Comparison of ENCODE assay signal across 16 cellular contexts in genomic region chr19:2250765-2251576, GRCh38. TPM values are rescaled to one million over a fixed set of nuclear protein-coding genes. Genes with fewer than 3 reads are reported as not detected.
DNase-seq lines count a peak whose midpoint lies in the region; ATAC-seq, FAIRE-seq and TF ChIP-seq lines count a peak whose summit lies in the region.
"Had no signal": no experiment of that assay in that cellular context is flagged by ENCODE, and none has a peak within 500 bp of the region (broad histone marks: within the 10 kb centered on the region; RNA-seq: fewer than 3 reads in every experiment).

No MANE protein-coding gene starts in this region.

- POLR2A ChIA-PET in SK-N-SH (lab: Yijun Ruan, JAX) (interaction anchor here (1.1 kb wide), 1 partner anchor 52 kb away, joined by 4 read pairs; no protein-coding TSS in a partner anchor), endothelial cell of umbilical vein (lab: Charles Lee) (no interaction called here)

- TF ChIP-seq CTCF in SK-N-SH (IDR thresholded peaks at IDR 0.05) (no peak), GM23338 (conservative IDR thresholded peaks at IDR 0.05; ENCODE audit: low read depth in 2 of 2) (no peak), endothelial cell of umbilical vein (IDR thresholded peaks at IDR 0.05; ENCODE audit: extremely low read depth in 1 of 2, insufficient read depth in 1 of 2, low read depth in 1 of 2, low read length in 2 of 2) (no peak), spleen (IDR thresholded peaks at IDR 0.05 in 8 of 11, conservative IDR thresholded peaks at IDR 0.05 in 3 of 11) (no peak)

- no peak overlapping the region for H3K9ac ChIP-seq in SK-N-SH
- no peak overlapping the region for H3K9ac ChIP-seq in endothelial cell of umbilical vein (replicated peaks; ENCODE audit: extremely low read depth, insufficient read depth, low read length)

- no peak for TF ChIP-seq RAD21 in SK-N-SH (IDR thresholded peaks at IDR 0.05; ENCODE audit: low read length)

- H3K27ac Mint-ChIP-seq in GM23338 = no peak overlapping the region

- TF ChIP-seq EP300 in SK-N-SH (IDR thresholded peaks at IDR 0.05; ENCODE audit: borderline replicate concordance in 1 of 2, low read depth in 1 of 2, low read length in 1 of 2) = no peak

- no TSS peak for BruUV-seq in endothelial cell of umbilical vein (replicated peaks; lab: Mats Ljungman, UMichigan)

- H2AFZ ChIP-seq in SK-N-SH (ENCODE audit: low read depth) (no peak overlapping the region), GM23338 (no peak overlapping the region), endothelial cell of umbilical vein (ENCODE audit: low read depth, low read length) (no peak overlapping the region)

- H3K4me1 Mint-ChIP-seq in GM23338 = peaks cover 3% of the 10 kb centered on the region; the same call in 2 of the 3 replicates

- H3K9me3 ChIP-seq in SK-N-SH = no peaks in the 10 kb centered on the region
- no peaks in the 10 kb centered on the region for H3K9me3 ChIP-seq in endothelial cell of umbilical vein (replicated peaks; ENCODE audit: control insufficient read depth, insufficient read depth, low read length)
- H3K9me3 ChIP-seq in spleen = no peaks in the 10 kb centered on the region
- H3K9me3 ChIP-seq: gastrocnemius medialis, thyroid gland had no signal

- peaks cover 10% of the 10 kb centered on the region; the same call in 1 of the 2 replicates for H4K20me1 ChIP-seq in SK-N-SH (ENCODE audit: insufficient read depth)
- H4K20me1 ChIP-seq in GM23338 (replicated peaks; ENCODE audit: insufficient read depth) = no peaks in the 10 kb centered on the region; the same call in 1 of the 2 replicates
- no peaks in the 10 kb centered on the region for H4K20me1 ChIP-seq in endothelial cell of umbilical vein (replicated peaks; ENCODE audit: control insufficient read depth, extremely low read depth, insufficient read depth, low read length)

- TF ChIP-seq POLR2A in endothelial cell of umbilical vein (IDR thresholded peaks at IDR 0.05; ENCODE audit: low read depth, low read length) (no peak), spleen (IDR thresholded peaks at IDR 0.05) (no peak)

- H3K36me3 ChIP-seq in SK-N-SH (replicated peaks in 1 of 2; ENCODE audit: control insufficient read depth in 1 of 2, insufficient read depth in 2 of 2, low read length in 1 of 2) (peaks cover 4 to 42% of the 10 kb centered on the region in 2 experiments), GM23338 (ENCODE audit: insufficient read depth) (no peaks in the 10 kb centered on the region), endothelial cell of umbilical vein (ENCODE audit: control insufficient read depth in 2 of 2, extremely low read depth in 1 of 2, insufficient read depth in 2 of 2, low read length in 2 of 2) (peaks cover 10 to 21% of the 10 kb centered on the region in 2 experiments), spleen (peaks cover 12 to 37% (median 27%) of the 10 kb centered on the region in 6 donors)

- H3K4me3 ChIP-seq in SK-N-SH (ENCODE audit: low read depth in 2 of 2, low read length in 1 of 2) (no peak overlapping the region), GM23338 (no peak overlapping the region), endothelial cell of umbilical vein (replicated peaks in 1 of 3; ENCODE audit: insufficient read depth in 1 of 3, low read depth in 1 of 3, low read length in 3 of 3) (no peak overlapping the region), spleen (peak overlapping the region in 7 of 8 donors; percentile 19 to 71 (median 37))
- H3K4me3 ChIP-seq: gastrocnemius medialis, thyroid gland had no signal

- H3K27ac ChIP-seq in SK-N-SH (ENCODE audit: low read depth in 2 of 2, low read length in 1 of 2) (no peak overlapping the region), GM23338 (ENCODE audit: low read depth) (no peak overlapping the region), endothelial cell of umbilical vein (ENCODE audit: insufficient read depth, low read depth, low read length) (no peak overlapping the region), spleen (no peak overlapping the region)
- H3K27ac ChIP-seq: thyroid gland, VCaP had no signal

- peaks cover 35% of the 10 kb centered on the region for H3K27me3 Mint-ChIP-seq in GM23338 (ENCODE audit: insufficient read depth, low read depth, poor library complexity)

- no peaks in the 10 kb centered on the region for H3K9me2 ChIP-seq in SK-N-SH
- no peaks in the 10 kb centered on the region for H3K9me2 ChIP-seq in GM23338 (ENCODE audit: insufficient read depth)

- WGBS in SK-N-SH (ENCODE audit: low lambda C conversion rate) = 96% methylated on average over 43 of the region's 102 CpGs
- WGBS in spleen, 5 donors = 5 to 40% (median 7%) methylated on average over 1 to 102 of the region's 102 CpGs

- dilution Hi-C loops in endothelial cell of umbilical vein (cut with MboI; ENCODE audit: extremely low pct_ligation_motif_present, low sequenced_read_pairs) = no loop called here

- H3K79me2 ChIP-seq in SK-N-SH (ENCODE audit: insufficient read depth) (peaks cover 4% of the 10 kb centered on the region; the same call in 1 of the 2 replicates), GM23338 (replicated peaks; ENCODE audit: insufficient read depth) (no peaks in the 10 kb centered on the region), endothelial cell of umbilical vein (ENCODE audit: control insufficient read depth, insufficient read depth, low read length) (no peaks in the 10 kb centered on the region)

- no peaks in the 10 kb centered on the region for H3K9me1 ChIP-seq in endothelial cell of umbilical vein (replicated peaks; ENCODE audit: control insufficient read depth, extremely low read depth, insufficient read depth, low read length)

- CTCF ChIA-PET in SK-N-SH (lab: Yijun Ruan, JAX) = interaction anchor here (1.4 kb wide), 1 partner anchor 12 kb away, joined by 4 read pairs; no protein-coding TSS in a partner anchor
- CTCF ChIA-PET in endothelial cell of umbilical vein (lab: Charles Lee) = interaction anchor here (1.1 to 2.8 kb wide), 5 partner anchors 9 to 95 kb away, joined by 4 to 15 read pairs (median 7); no protein-coding TSS in a partner anchor

- H3F3A ChIP-seq in SK-N-SH (replicated peaks; ENCODE audit: insufficient read depth) = peaks cover 12% of the 10 kb centered on the region
- peaks cover 4% of the 10 kb centered on the region; the same call in 1 of the 2 replicates for H3F3A ChIP-seq in GM23338 (replicated peaks; ENCODE audit: low read depth)

- peaks cover 14% of the 10 kb centered on the region for H3K36me3 Mint-ChIP-seq in GM23338 (ENCODE audit: low read depth)

- H3K9me3 Mint-ChIP-seq in GM23338 = no peaks in the 10 kb centered on the region

- H3K27me3 ChIP-seq in SK-N-SH (ENCODE audit: insufficient read depth) = no peaks in the 10 kb centered on the region
- H3K27me3 ChIP-seq in GM23338 (ENCODE audit: insufficient read depth) = peaks cover 21% of the 10 kb centered on the region
- peaks cover 22 to 40% of the 10 kb centered on the region in 2 experiments for H3K27me3 ChIP-seq in endothelial cell of umbilical vein (ENCODE audit: control insufficient read depth in 2 of 2, insufficient read depth in 2 of 2, low read length in 2 of 2)
- H3K27me3 ChIP-seq in spleen (replicated peaks in 1 of 7) = peaks cover 11 to 52% (median 47%) of the 10 kb centered on the region in 7 donors
- H3K27me3 ChIP-seq: gastrocnemius medialis had no signal

- no peak overlapping the region for H3K4me2 ChIP-seq in SK-N-SH
- no peak overlapping the region for H3K4me2 ChIP-seq in GM23338
- no peak overlapping the region for H3K4me2 ChIP-seq in endothelial cell of umbilical vein (ENCODE audit: insufficient read depth, low read length)

- H3K4me1 ChIP-seq in SK-N-SH (ENCODE audit: control insufficient read depth in 1 of 2, insufficient read depth in 2 of 2, low read depth in 1 of 2, low read length in 1 of 2) = peaks cover 6 to 20% of the 10 kb centered on the region in 2 experiments; a peak in 2 of 4 replicates
- peaks cover 5% of the 10 kb centered on the region; the same call in 1 of the 2 replicates for H3K4me1 ChIP-seq in GM23338 (ENCODE audit: insufficient read depth)
- H3K4me1 ChIP-seq in endothelial cell of umbilical vein (ENCODE audit: control insufficient read depth, extremely low read depth, insufficient read depth, low read length) = peaks cover 16% of the 10 kb centered on the region
- H3K4me1 ChIP-seq in spleen = peaks cover 23 to 76% (median 50%) of the 10 kb centered on the region in 6 donors

- intact Hi-C loops in endothelial cell of umbilical vein (cut with micrococcal nuclease) (no loop called here), spleen (cut with DNase I; ENCODE audit: low total_unique reads) (no loop called here)

- no peak for ATAC-seq in SK-N-SH treated with all-trans-retinoic acid at 6 μM for 48 hours
- no peak for ATAC-seq in GM23338
- ATAC-seq in GM19452 (IDR thresholded peaks at IDR 0.05; ENCODE audit: unreplicated experiment) = no peak
- ATAC-seq in esophagus mucosa = no peak
- ATAC-seq: gastrocnemius medialis had no signal

- DNase-seq in SK-N-SH (peak; percentile 46), GM23338 (ENCODE audit: low spot score) (peak; percentile 44), endothelial cell of umbilical vein (ENCODE audit: low read depth, low spot score) (no peak), spleen (no peak), kidney tubule cell (ENCODE audit: low spot score) (no peak)
- DNase-seq: ACHN, activated gamma-delta T cell treated with Interleukin-2 at 50 U/mL for 16 hours, GDM1, NCI-H187, NCI-H524 treated with DMSO at 0.1 percent for 48 hours, thyroid gland had no signal

- no peak overlapping the region for H3K4me3 Mint-ChIP-seq in GM23338

- no peak for FAIRE-seq in endothelial cell of umbilical vein (lab: Jason Lieb, UNC)

RNA-seq across cellular contexts. Expression of gene AMH, which starts 1.8 kb away (rescaled TPM):
- polyA plus RNA-seq in SK-N-SH (2012; rRNA removed) = 16.0 and 18.1 TPM in 2 replicates
- 1.4 and 2.7 TPM in 2 replicates for polyA plus RNA-seq in SK-N-SH (2012; cell fraction: cytosol; rRNA removed)
- 255 and 564 TPM in 2 replicates for polyA plus RNA-seq in SK-N-SH (2012; cell fraction: nucleus; rRNA removed)
- total RNA-seq in GM23338 (2014; rRNA removed; shearing (Covaris generic)) = 2.6 and 6.8 TPM in 2 replicates
- polyA plus RNA-seq in GM23338 (2016; fragmentation: Nextera tagmentation; extraction: Ambion mirVana) = 1.4 and 1.9 TPM in 2 replicates
- 7.5 and 9.6 TPM in 2 replicates for total RNA-seq in endothelial cell of umbilical vein
- polyA plus RNA-seq in endothelial cell of umbilical vein = 3.3 and 4.3 TPM in 2 replicates
- polyA plus RNA-seq in endothelial cell of umbilical vein (2011; cell fraction: cytosol; rRNA removed) = 0.37 and 0.86 TPM in 2 replicates
- 22.0 and 22.7 TPM in 2 replicates for polyA plus RNA-seq in endothelial cell of umbilical vein (2011; cell fraction: nucleus; rRNA removed)
- polyA plus RNA-seq in endothelial cell of umbilical vein (2012) = 1.9 and 2.9 TPM in 2 replicates
- polyA minus RNA-seq in endothelial cell of umbilical vein = 0.80 and 0.98 TPM in 2 replicates
- polyA minus RNA-seq in endothelial cell of umbilical vein (2011; cell fraction: cytosol; rRNA and poly(A)+ RNA removed) = 3.6 TPM
- 4.2 and 6.6 TPM in 2 replicates for polyA minus RNA-seq in endothelial cell of umbilical vein (2011; cell fraction: nucleus; rRNA and poly(A)+ RNA removed)
- total RNA-seq in spleen = 1 to 10 TPM in 4 of 7 donors, under 1 TPM in 3; 0.79 to 5.7 (median 2.1) TPM
- 1 to 10 TPM in 1 of 3 donors, under 1 TPM in 2; 0.20 to 1.2 (median 0.58) TPM for polyA plus RNA-seq in spleen
- 0.56 TPM for total RNA-seq in esophagus mucosa

RNA-seq across cellular contexts. Expression of gene JSRP1, which starts 5.2 kb away (rescaled TPM):
- polyA plus RNA-seq in SK-N-SH (2012; rRNA removed) = 0.76 and 0.88 TPM in 2 replicates
- 0.58 and 0.66 TPM in 2 replicates for polyA plus RNA-seq in SK-N-SH (2012; cell fraction: cytosol; rRNA removed)
- 0.75 and 1.8 TPM in 2 replicates for polyA plus RNA-seq in SK-N-SH (2012; cell fraction: nucleus; rRNA removed)
- 2.4 and 4.5 TPM in 2 replicates for total RNA-seq in GM23338 (2014; rRNA removed; shearing (Covaris generic))
- polyA plus RNA-seq in GM23338 (2016; fragmentation: Nextera tagmentation; extraction: Ambion mirVana) = 3.1 and 3.7 TPM in 2 replicates
- not detected in 2 replicates for total RNA-seq in endothelial cell of umbilical vein
- not detected in 2 replicates for polyA plus RNA-seq in endothelial cell of umbilical vein
- polyA plus RNA-seq in endothelial cell of umbilical vein (2011; cell fraction: cytosol; rRNA removed) = not detected in 2 replicates
- not detected in 2 replicates for polyA plus RNA-seq in endothelial cell of umbilical vein (2011; cell fraction: nucleus; rRNA removed)
- 0.21 TPM in 1 of 2 replicates, not detected in the other for polyA plus RNA-seq in endothelial cell of umbilical vein (2012)
- polyA minus RNA-seq in endothelial cell of umbilical vein = not detected in 2 replicates
- not detected for polyA minus RNA-seq in endothelial cell of umbilical vein (2011; cell fraction: cytosol; rRNA and poly(A)+ RNA removed)
- polyA minus RNA-seq in endothelial cell of umbilical vein (2011; cell fraction: nucleus; rRNA and poly(A)+ RNA removed) = not detected in 2 replicates
- total RNA-seq in spleen = 1 to 10 TPM; 1.2 to 4.8 (median 3.4) TPM
- 1 to 10 TPM; 1.2 to 3.0 (median 2.8) TPM for polyA plus RNA-seq in spleen
- total RNA-seq in esophagus mucosa = not detected
- total RNA-seq: thyroid gland had no signal

RNA-seq across cellular contexts. Expression of gene SF3A2, which starts 14.3 kb away (rescaled TPM):
- 35.0 and 55.8 TPM in 2 replicates for polyA plus RNA-seq in SK-N-SH (2012; rRNA removed)
- 18.7 and 29.3 TPM in 2 replicates for polyA plus RNA-seq in SK-N-SH (2012; cell fraction: cytosol; rRNA removed)
- polyA plus RNA-seq in SK-N-SH (2012; cell fraction: nucleus; rRNA removed) = 271 and 351 TPM in 2 replicates
- 79.1 and 128 TPM in 2 replicates for total RNA-seq in GM23338 (2014; rRNA removed; shearing (Covaris generic))
- 67.7 and 76.0 TPM in 2 replicates for polyA plus RNA-seq in GM23338 (2016; fragmentation: Nextera tagmentation; extraction: Ambion mirVana)
- total RNA-seq in endothelial cell of umbilical vein = 140 and 164 TPM in 2 replicates
- 19.1 and 21.5 TPM in 2 replicates for polyA plus RNA-seq in endothelial cell of umbilical vein
- 37.2 and 46.9 TPM in 2 replicates for polyA plus RNA-seq in endothelial cell of umbilical vein (2011; cell fraction: cytosol; rRNA removed)
- 97.6 and 105 TPM in 2 replicates for polyA plus RNA-seq in endothelial cell of umbilical vein (2011; cell fraction: nucleus; rRNA removed)
- polyA plus RNA-seq in endothelial cell of umbilical vein (2012) = 94.8 and 130 TPM in 2 replicates
- 27.4 and 29.2 TPM in 2 replicates for polyA minus RNA-seq in endothelial cell of umbilical vein
- 44.2 TPM for polyA minus RNA-seq in endothelial cell of umbilical vein (2011; cell fraction: cytosol; rRNA and poly(A)+ RNA removed)
- 50.4 and 106 TPM in 2 replicates for polyA minus RNA-seq in endothelial cell of umbilical vein (2011; cell fraction: nucleus; rRNA and poly(A)+ RNA removed)
- 10 to 100 TPM; 28.5 to 79.7 (median 66.6) TPM for total RNA-seq in spleen
- polyA plus RNA-seq in spleen = 10 to 100 TPM; 35.1 to 50.4 (median 37.7) TPM
- total RNA-seq in esophagus mucosa = 45.4 TPM

RNA-seq across cellular contexts. Expression of gene PLEKHJ1, which starts 14.8 kb away (rescaled TPM):
- polyA plus RNA-seq in SK-N-SH (2012; rRNA removed) (128 and 151 TPM in 2 replicates), GM23338 (2016; fragmentation: Nextera tagmentation; extraction: Ambion mirVana) (142 and 146 TPM in 2 replicates), endothelial cell of umbilical vein (115 and 125 TPM in 2 replicates), spleen (100 to 1,000 TPM in 1 of 3 donors, 10 to 100 TPM in 2; 78.5 to 117 (median 91.8) TPM)
- polyA plus RNA-seq in SK-N-SH (2012; cell fraction: cytosol; rRNA removed) = 82.0 and 106 TPM in 2 replicates
- 251 and 261 TPM in 2 replicates for polyA plus RNA-seq in SK-N-SH (2012; cell fraction: nucleus; rRNA removed)
- 175 and 210 TPM in 2 replicates for total RNA-seq in GM23338 (2014; rRNA removed; shearing (Covaris generic))
- total RNA-seq in endothelial cell of umbilical vein (73.4 and 82.4 TPM in 2 replicates), spleen (10 to 100 TPM; 37.7 to 66.6 (median 45.6) TPM), esophagus mucosa (48.9 TPM)
- polyA plus RNA-seq in endothelial cell of umbilical vein (2011; cell fraction: cytosol; rRNA removed) = 63.1 and 87.2 TPM in 2 replicates
- polyA plus RNA-seq in endothelial cell of umbilical vein (2011; cell fraction: nucleus; rRNA removed) = 104 and 112 TPM in 2 replicates
- polyA plus RNA-seq in endothelial cell of umbilical vein (2012) = 53.4 and 75.6 TPM in 2 replicates
- 30.6 and 42.7 TPM in 2 replicates for polyA minus RNA-seq in endothelial cell of umbilical vein
- polyA minus RNA-seq in endothelial cell of umbilical vein (2011; cell fraction: cytosol; rRNA and poly(A)+ RNA removed) = 21.8 TPM
- 15.4 and 15.6 TPM in 2 replicates for polyA minus RNA-seq in endothelial cell of umbilical vein (2011; cell fraction: nucleus; rRNA and poly(A)+ RNA removed)

RNA-seq across cellular contexts. Expression of gene PEAK3, which starts 31.0 kb away (rescaled TPM):
- polyA plus RNA-seq in SK-N-SH (2012; rRNA removed) = not detected in 2 replicates
- polyA plus RNA-seq in SK-N-SH (2012; cell fraction: cytosol; rRNA removed) = not detected in 2 replicates
- polyA plus RNA-seq in SK-N-SH (2012; cell fraction: nucleus; rRNA removed) = not detected in 2 replicates
- not detected in 2 replicates for total RNA-seq in GM23338 (2014; rRNA removed; shearing (Covaris generic))
- not detected in 2 replicates for polyA plus RNA-seq in GM23338 (2016; fragmentation: Nextera tagmentation; extraction: Ambion mirVana)
- total RNA-seq in endothelial cell of umbilical vein = not detected in 2 replicates
- polyA plus RNA-seq in endothelial cell of umbilical vein = 0.03 TPM in 1 of 2 replicates, not detected in the other
- polyA plus RNA-seq in endothelial cell of umbilical vein (2011; cell fraction: cytosol; rRNA removed) = not detected in 2 replicates
- polyA plus RNA-seq in endothelial cell of umbilical vein (2011; cell fraction: nucleus; rRNA removed) = not detected in 2 replicates
- polyA plus RNA-seq in endothelial cell of umbilical vein (2012) = not detected in 2 replicates
- not detected in 2 replicates for polyA minus RNA-seq in endothelial cell of umbilical vein
- polyA minus RNA-seq in endothelial cell of umbilical vein (2011; cell fraction: cytosol; rRNA and poly(A)+ RNA removed) = not detected
- polyA minus RNA-seq in endothelial cell of umbilical vein (2011; cell fraction: nucleus; rRNA and poly(A)+ RNA removed) = not detected in 2 replicates
- total RNA-seq in spleen = 10 to 100 TPM in 2 of 7 donors, 1 to 10 TPM in 5; 5.7 to 17.4 (median 6.8) TPM
- polyA plus RNA-seq in spleen = under 1 TPM; 0.30 to 0.93 (median 0.50) TPM
- total RNA-seq in esophagus mucosa = 0.08 TPM

Comparison
In these comparisons a context has a peak if more than half of its experiments do, and no peak if none do; other contexts are left out.
1. DNase-seq: peak in SK-N-SH (single experiment) and GM23338 (single experiment); none in endothelial cell of umbilical vein (single experiment), spleen (single experiment) and kidney tubule cell (single experiment).
2. H3K4me3 ChIP-seq: peak in spleen (7 of 8); none in SK-N-SH (0 of 2), GM23338 (single experiment) and endothelial cell of umbilical vein (0 of 3).